In genomic region chr19:35755160-35755549, GRCh38 we compare ENCODE assay signal across 1 cellular context.
TF ChIP-seq lines count a peak whose summit lies in the region.

No MANE protein-coding gene starts in this region.

TF ChIP-seq in IMR-90, 13 proteins besides CTCF, POLR2A, EP300 and RAD21:
- no peak for TF ChIP-seq BHLHE40 (IDR thresholded peaks at IDR 0.05; ENCODE audit: low read depth, low read length)
- no peak for TF ChIP-seq RFX5 (IDR thresholded peaks at IDR 0.05; ENCODE audit: low read depth, low read length)
- TF ChIP-seq SMC3 (IDR thresholded peaks at IDR 0.05; ENCODE audit: low read depth, low read length) = no peak
- no peak for TF ChIP-seq MXI1 (IDR thresholded peaks at IDR 0.05; ENCODE audit: borderline replicate concordance, low read depth, low read length)
- TF ChIP-seq MAZ (IDR thresholded peaks at IDR 0.05; ENCODE audit: borderline replicate concordance, low read depth, low read length) = no peak
- no peak for TF ChIP-seq CHD1 (IDR thresholded peaks at IDR 0.05; ENCODE audit: low read depth, low read length)
- TF ChIP-seq NFE2L2 (IDR thresholded peaks at IDR 0.05; ENCODE audit: low read depth, low read length) = no peak
- no peak for TF ChIP-seq CEBPB (IDR thresholded peaks at IDR 0.05; ENCODE audit: low read depth, low read length)
- TF ChIP-seq RCOR1 (IDR thresholded peaks at IDR 0.05; ENCODE audit: insufficient replicate concordance, low read length) = no peak
